9 cellular contexts compared by ENCODE assay signal in genomic region chr16:2539838-2540458, GRCh38. TPM values are rescaled to one million over a fixed set of nuclear protein-coding genes. Genes with fewer than 3 reads are reported as not detected.
DNase-seq lines count a peak whose midpoint lies in the region; ATAC-seq and TF ChIP-seq lines count a peak whose summit lies in the region.
"Not testable (repeated sequence)": the region's sequence is repeated elsewhere in the genome, so short reads cannot be mapped to it uniquely, and the experiment has no call there.
"Had no signal": no experiment of that assay in that cellular context is flagged by ENCODE, and none has a peak within 500 bp of the region (broad histone marks: within the 10 kb centered on the region; RNA-seq: fewer than 3 reads in every experiment).

No MANE protein-coding gene starts in this region.

- intact Hi-C loops in left ventricle myocardium inferior (cut with micrococcal nuclease): not testable (repeated sequence)

- peak; percentile 32 for DNase-seq in CD1c-positive myeloid dendritic cell (ENCODE audit: extremely low spot score)
- peak; percentile 54 for DNase-seq in GM23248
- peak; percentile 42 for DNase-seq in SK-MEL-5 (ENCODE audit: low read depth, low spot score)
- DNase-seq in activated T-cell treated with anti-CD3 and anti-CD28 coated beads, Interleukin-2, amount 50 U/mL, for 72 hours: peak; percentile 50 to 59
- DNase-seq in choroid plexus epithelial cell (ENCODE audit: low read depth): peak; percentile 57
- DNase-seq in left ventricle myocardium inferior: not testable (repeated sequence)
- DNase-seq in nephron progenitor cell: peak; percentile 46
- DNase-seq in stimulated activated naive CD8-positive, alpha-beta T cell treated with anti-CD3 and anti-CD28 coated beads, Interleukin-15, Interleukin-2, amounts not matched to agents 100 U/mL and 50 U/mL, for 24 hours: peak; percentile 48

- H3K9me3 Mint-ChIP-seq in activated T-cell treated with anti-CD3 and anti-CD28 coated beads, Interleukin-2, amount 50 U/mL, for 72 hours; nephron progenitor cell: not testable (repeated sequence)

- not testable (repeated sequence) for H3K36me3 ChIP-seq in GM23248 (ENCODE audit: low read depth); left ventricle myocardium inferior

- not testable (repeated sequence) for H2AFZ ChIP-seq in GM23248

- peak overlapping the region; percentile 88 to 98 for H3K4me3 Mint-ChIP-seq in activated T-cell treated with anti-CD3 and anti-CD28 coated beads, Interleukin-2, amount 50 U/mL, for 72 hours
- peak overlapping the region; percentile 42 for H3K4me3 Mint-ChIP-seq in nephron progenitor cell

- H3K27ac Mint-ChIP-seq in activated T-cell treated with anti-CD3 and anti-CD28 coated beads, Interleukin-2, amount 50 U/mL, for 72 hours: peak overlapping the region; percentile 15
- not testable (repeated sequence) for H3K27ac Mint-ChIP-seq in nephron progenitor cell

- H3K27ac ChIP-seq in GM23248; left ventricle myocardium inferior (replicated peaks): not testable (repeated sequence)

- not testable (repeated sequence) for H3K9me2 ChIP-seq in GM23248 (ENCODE audit: insufficient read depth)

- ATAC-seq in activated T-cell treated with anti-CD3 and anti-CD28 coated beads, Interleukin-2, amount 50 U/mL, for 72 hours (replicated peaks in 1 of 2): peak in 1 of 2 donors; percentile 37
- ATAC-seq in stimulated activated naive CD8-positive, alpha-beta T cell treated with anti-CD3 and anti-CD28 coated beads, Interleukin-15, Interleukin-2, amounts not matched to agents 100 U/mL and 50 U/mL, for 24 hours: not testable (repeated sequence)

- H3K4me1 ChIP-seq in GM23248 (ENCODE audit: insufficient read depth): peaks cover 24% of the 10 kb centered on the region
- H3K4me1 ChIP-seq in left ventricle myocardium inferior: peaks cover 58% of the 10 kb centered on the region

- H3K9me3 ChIP-seq in GM23248 (ENCODE audit: low read depth); left ventricle myocardium inferior (replicated peaks): not testable (repeated sequence)

- peaks cover 16% of the 10 kb centered on the region for H3F3A ChIP-seq in GM23248 (ENCODE audit: insufficient read depth)

- peaks cover 58% of the 10 kb centered on the region for H3K79me2 ChIP-seq in GM23248 (ENCODE audit: insufficient read depth)

- not testable (repeated sequence) for H3K36me3 Mint-ChIP-seq in activated T-cell treated with anti-CD3 and anti-CD28 coated beads, Interleukin-2, amount 50 U/mL, for 72 hours (ENCODE audit: insufficient read depth in 2 of 2); nephron progenitor cell (ENCODE audit: low read depth)

- TF ChIP-seq CTCF in choroid plexus epithelial cell (conservative IDR thresholded peaks at IDR 0.05; ENCODE audit: low read depth, low read length): peak; percentile 57
- peak; percentile 57 for TF ChIP-seq CTCF in left ventricle myocardium inferior (IDR thresholded peaks at IDR 0.05; ENCODE audit: borderline replicate concordance)
- peak; percentile 41 for TF ChIP-seq CTCF in nephron progenitor cell (IDR thresholded peaks at IDR 0.05)

- in situ Hi-C loops in GM23248 (cut with MboI); SK-MEL-5 (cut with HindIII; ENCODE audit: low pct_unique_long_range_greater_than_20kb, low sequenced_read_pairs): not testable (repeated sequence)

- not testable (repeated sequence) for H3K27me3 Mint-ChIP-seq in activated T-cell treated with anti-CD3 and anti-CD28 coated beads, Interleukin-2, amount 50 U/mL, for 72 hours (ENCODE audit: low read depth); nephron progenitor cell (ENCODE audit: low read depth, poor library complexity)

- peak overlapping the region; percentile 76 for H3K4me2 ChIP-seq in GM23248 (ENCODE audit: unreplicated experiment)

- H3K4me3 ChIP-seq in GM23248 (0 out of 2 replicates have a peak overlapping the region, but pooled peaks have one; percentile 80), left ventricle myocardium inferior (peak overlapping the region; percentile 74)
- H3K4me3 ChIP-seq in choroid plexus epithelial cell (ENCODE audit: low read depth, low read length): not testable (repeated sequence)

- 0 out of 2 replicates have a peak overlapping the region, but pooled peaks have one; percentile 73 for H3K9ac ChIP-seq in GM23248

- H4K20me1 ChIP-seq in GM23248 (ENCODE audit: insufficient read depth): not testable (repeated sequence)

- 53 to 55% methylated on average over 15 of the region's 15 CpGs for WGBS in GM23248 (ENCODE audit: low coverage in 1 of 2, low lambda C conversion rate in 2 of 2, missing lambda C conversion rate in 2 of 2), 2 experiments

- not testable (repeated sequence) for H3K27me3 ChIP-seq in GM23248 (replicated peaks; ENCODE audit: insufficient read depth); left ventricle myocardium inferior (ENCODE audit: low read depth)

- H3K4me1 Mint-ChIP-seq in activated T-cell treated with anti-CD3 and anti-CD28 coated beads, Interleukin-2, amount 50 U/mL, for 72 hours (ENCODE audit: low read depth): peaks cover 50% of the 10 kb centered on the region
- peaks cover 40% of the 10 kb centered on the region for H3K4me1 Mint-ChIP-seq in nephron progenitor cell

RNA-seq across cellular contexts. Expression of gene PDPK1, which starts 2.1 kb away (rescaled TPM):
- total RNA-seq in GM23248 (2014; rRNA removed; shearing (Covaris generic)): 16.8 and 21.6 TPM in 2 replicates
- polyA plus RNA-seq in GM23248 (2016; fragmentation: Nextera tagmentation; extraction: Ambion mirVana): 28.1 and 28.3 TPM in 2 replicates
- total RNA-seq in SK-MEL-5 (2014; rRNA removed; shearing (Covaris generic)): 12.3 and 16.3 TPM in 2 replicates
- 23.9 and 31.6 TPM in 2 replicates for polyA plus RNA-seq in SK-MEL-5 (2015; cell fraction: cytosol; rRNA removed)
- 23.1 and 40.0 TPM in 2 replicates for polyA plus RNA-seq in SK-MEL-5 (2015; cell fraction: nucleus; rRNA removed)
- total RNA-seq in activated T-cell treated with anti-CD3 and anti-CD28 coated beads, Interleukin-2, amount 50 U/mL, for 72 hours: 10 to 100 TPM; 53.0 to 53.8 TPM
- total RNA-seq in left ventricle myocardium inferior: 46.4 TPM

RNA-seq across cellular contexts. Expression of gene CEMP1, which starts 8.7 kb away (rescaled TPM):
- not detected in 2 replicates for total RNA-seq in GM23248 (2014; rRNA removed; shearing (Covaris generic))
- polyA plus RNA-seq in GM23248 (2016; fragmentation: Nextera tagmentation; extraction: Ambion mirVana): 2.9 and 4.4 TPM in 2 replicates
- total RNA-seq in SK-MEL-5 (2014; rRNA removed; shearing (Covaris generic)): not detected in 2 replicates
- not detected in 2 replicates for polyA plus RNA-seq in SK-MEL-5 (2015; cell fraction: cytosol; rRNA removed)
- not detected in 2 replicates for polyA plus RNA-seq in SK-MEL-5 (2015; cell fraction: nucleus; rRNA removed)
- under 1 TPM in 1 of 2 donors, not detected in 1; 0.30 TPM for total RNA-seq in activated T-cell treated with anti-CD3 and anti-CD28 coated beads, Interleukin-2, amount 50 U/mL, for 72 hours
- not detected for total RNA-seq in left ventricle myocardium inferior
- total RNA-seq: subcutaneous adipose tissue had no signal

RNA-seq across cellular contexts. Expression of gene AMDHD2, which starts 19.8 kb away (rescaled TPM):
- total RNA-seq in GM23248 (2014; rRNA removed; shearing (Covaris generic)): 31.9 and 32.8 TPM in 2 replicates
- polyA plus RNA-seq in GM23248 (2016; fragmentation: Nextera tagmentation; extraction: Ambion mirVana): 15.2 and 16.1 TPM in 2 replicates
- total RNA-seq in SK-MEL-5 (2014; rRNA removed; shearing (Covaris generic)): 119 and 124 TPM in 2 replicates
- polyA plus RNA-seq in SK-MEL-5 (2015; cell fraction: cytosol; rRNA removed): 111 and 112 TPM in 2 replicates
- polyA plus RNA-seq in SK-MEL-5 (2015; cell fraction: nucleus; rRNA removed): 818 and 937 TPM in 2 replicates
- 10 to 100 TPM; 28.2 to 33.8 TPM for total RNA-seq in activated T-cell treated with anti-CD3 and anti-CD28 coated beads, Interleukin-2, amount 50 U/mL, for 72 hours
- 9.3 TPM for total RNA-seq in left ventricle myocardium inferior

RNA-seq across cellular contexts. Expression of gene ATP6V0C, which starts 26.2 kb away (rescaled TPM):
- total RNA-seq in GM23248 (2014; rRNA removed; shearing (Covaris generic)): 43.2 and 44.9 TPM in 2 replicates
- 186 and 197 TPM in 2 replicates for polyA plus RNA-seq in GM23248 (2016; fragmentation: Nextera tagmentation; extraction: Ambion mirVana)
- 77.8 and 90.0 TPM in 2 replicates for total RNA-seq in SK-MEL-5 (2014; rRNA removed; shearing (Covaris generic))
- polyA plus RNA-seq in SK-MEL-5 (2015; cell fraction: cytosol; rRNA removed): 658 and 749 TPM in 2 replicates
- polyA plus RNA-seq in SK-MEL-5 (2015; cell fraction: nucleus; rRNA removed): 45.5 and 71.0 TPM in 2 replicates
- 10 to 100 TPM; 94.2 to 94.8 TPM for total RNA-seq in activated T-cell treated with anti-CD3 and anti-CD28 coated beads, Interleukin-2, amount 50 U/mL, for 72 hours
- 128 TPM for total RNA-seq in left ventricle myocardium inferior
